In the genomic region with DNA sequence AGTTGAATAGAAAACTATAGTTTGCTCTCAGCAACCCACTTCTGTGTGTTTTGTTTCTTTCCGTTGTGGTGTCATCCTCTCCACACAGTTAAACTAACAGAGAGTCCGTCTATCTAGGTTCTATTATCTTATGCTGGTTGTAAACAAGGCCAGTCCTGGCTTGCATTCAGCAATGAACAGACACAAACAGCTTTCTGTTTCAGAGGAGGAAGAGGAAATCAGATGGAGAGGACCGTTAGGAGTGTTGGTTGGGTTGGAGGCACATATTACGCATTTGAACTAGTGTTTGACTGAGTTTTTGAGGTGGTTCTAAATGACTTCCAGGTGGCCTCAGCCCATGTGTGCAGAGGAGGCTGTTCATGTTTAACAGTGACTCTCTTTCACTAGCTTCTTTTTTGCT, we compare ENCODE assay signal across 14 cellular contexts.
DNase-seq lines count a peak whose midpoint lies in the region; ATAC-seq and TF ChIP-seq lines count a peak whose summit lies in the region.
"Had no signal": no experiment of that assay in that cellular context is flagged by ENCODE, and none has a peak within 500 bp of the region (broad histone marks: within the 10 kb centered on the region; RNA-seq: fewer than 3 reads in every experiment).

No MANE protein-coding gene starts in this region.

- ATAC-seq in activated naive CD8-positive, alpha-beta T cell treated with anti-CD3 and anti-CD28 coated beads, Interleukin-2, amount 10 ng/mL, durations not matched to agents 7 days and 5 days (ENCODE audit: low read depth), result peak; percentile 77
- peak; percentile 85 for ATAC-seq in sciatic nerve

- no peak overlapping the region for H3K27ac ChIP-seq in SK-N-SH (ENCODE audit: low read depth in 2 of 2, low read length in 1 of 2)
- no peak overlapping the region for H3K27ac ChIP-seq in WERI-Rb-1

- peak overlapping the region; percentile 80 for H3K27ac Mint-ChIP-seq in activated naive CD8-positive, alpha-beta T cell treated with anti-CD3 and anti-CD28 coated beads, Interleukin-2, amount 10 ng/mL, durations not matched to agents 7 days and 5 days
- H3K27ac Mint-ChIP-seq: memory B cell had no signal

- TF ChIP-seq CTCF in SK-N-SH (IDR thresholded peaks at IDR 0.05) (no peak), WERI-Rb-1 (IDR thresholded peaks at IDR 0.05; ENCODE audit: low read depth, low read length) (no peak)

- H2AFZ ChIP-seq in SK-N-SH (ENCODE audit: low read depth), result no peak overlapping the region

- CTCF ChIA-PET in SK-N-SH (lab: Yijun Ruan, JAX), result interaction anchor here (0.9 to 3.3 kb wide), 4 partner anchors 9 to 131 kb away, joined by 3 to 12 read pairs (median 4); no protein-coding TSS in a partner anchor

- no peaks in the 10 kb centered on the region; a peak in 1 of 4 replicates for H3K4me1 ChIP-seq in SK-N-SH (ENCODE audit: control insufficient read depth in 1 of 2, insufficient read depth in 2 of 2, low read depth in 1 of 2, low read length in 1 of 2)

- H3K4me2 ChIP-seq in SK-N-SH, result no peak overlapping the region

- 82% methylated on average over 4 of the region's 4 CpGs for WGBS in SK-N-SH (ENCODE audit: low lambda C conversion rate)

- no peaks in the 10 kb centered on the region for H3F3A ChIP-seq in SK-N-SH (replicated peaks; ENCODE audit: insufficient read depth)

- peaks cover 5% of the 10 kb centered on the region for H3K9me3 Mint-ChIP-seq in activated naive CD8-positive, alpha-beta T cell treated with anti-CD3 and anti-CD28 coated beads, Interleukin-2, amount 10 ng/mL, durations not matched to agents 7 days and 5 days

- intact Hi-C loops in sciatic nerve (cut with DNase I), result no loop called here

- H3K4me3 ChIP-seq in SK-N-SH (ENCODE audit: low read depth in 2 of 2, low read length in 1 of 2) (no peak overlapping the region), WERI-Rb-1 (ENCODE audit: low read depth, low read length) (no peak overlapping the region)

- TF ChIP-seq RAD21 in SK-N-SH (IDR thresholded peaks at IDR 0.05; ENCODE audit: low read length), result no peak

- no peaks in the 10 kb centered on the region for H4K20me1 ChIP-seq in SK-N-SH (ENCODE audit: insufficient read depth)

- H3K36me3 Mint-ChIP-seq in activated naive CD8-positive, alpha-beta T cell treated with anti-CD3 and anti-CD28 coated beads, Interleukin-2, amount 10 ng/mL, durations not matched to agents 7 days and 5 days, result peaks cover 51% of the 10 kb centered on the region

- H3K27me3 ChIP-seq in SK-N-SH (ENCODE audit: insufficient read depth) (no peaks in the 10 kb centered on the region), WERI-Rb-1 (ENCODE audit: insufficient read depth, low read depth, severe bottlenecking) (no peaks in the 10 kb centered on the region)
- H3K27me3 ChIP-seq: heart left ventricle had no signal

- no peak overlapping the region for H3K9ac ChIP-seq in SK-N-SH

- DNase-seq in NCI-H345 (lab: John Stamatoyannopoulos, UW), result peak; percentile 29
- DNase-seq in NCI-H345 treated with DMSO at 0.1 percent for 48 hours (lab: John Stamatoyannopoulos, UW; ENCODE audit: unreplicated experiment), result no peak
- peak; percentile 13 for DNase-seq in NCI-H2196 (lab: John Stamatoyannopoulos, UW; ENCODE audit: unreplicated experiment)
- DNase-seq in activated naive CD8-positive, alpha-beta T cell treated with anti-CD3 and anti-CD28 coated beads, Interleukin-2, amount 10 ng/mL, durations not matched to agents 7 days and 5 days, result no peak
- DNase-seq in sciatic nerve (ENCODE audit: low spot score), result no peak
- no peak for DNase-seq in SK-N-SH
- DNase-seq in WERI-Rb-1, result no peak
- DNase-seq in NCI-H2081 treated with DMSO at 0.1 percent for 48 hours (lab: John Stamatoyannopoulos, UW), result no peak
- DNase-seq: 8988T, activated gamma-delta T cell, EL, heart left ventricle, NCI-H524 treated with DMSO at 0.1 percent for 48 hours had no signal

- POLR2A ChIA-PET in activated naive CD8-positive, alpha-beta T cell treated with anti-CD3 and anti-CD28 coated beads, Interleukin-2, amount 10 ng/mL, durations not matched to agents 7 days and 5 days (lab: Charles Lee), result no interaction called here
- POLR2A ChIA-PET in SK-N-SH (lab: Yijun Ruan, JAX), result no interaction called here

- peak overlapping the region; percentile 31 for H3K4me3 Mint-ChIP-seq in activated naive CD8-positive, alpha-beta T cell treated with anti-CD3 and anti-CD28 coated beads, Interleukin-2, amount 10 ng/mL, durations not matched to agents 7 days and 5 days
- H3K4me3 Mint-ChIP-seq: memory B cell had no signal

- no peaks in the 10 kb centered on the region; the same call in 1 of the 2 replicates for H3K9me3 ChIP-seq in SK-N-SH
- peaks cover 3% of the 10 kb centered on the region for H3K9me3 ChIP-seq in WERI-Rb-1 (ENCODE audit: severe bottlenecking)

- no peak for TF ChIP-seq EP300 in SK-N-SH (IDR thresholded peaks at IDR 0.05; ENCODE audit: borderline replicate concordance in 1 of 2, low read depth in 1 of 2, low read length in 1 of 2)

- no peaks in the 10 kb centered on the region for H3K27me3 Mint-ChIP-seq in activated naive CD8-positive, alpha-beta T cell treated with anti-CD3 and anti-CD28 coated beads, Interleukin-2, amount 10 ng/mL, durations not matched to agents 7 days and 5 days

- H3K79me2 ChIP-seq in SK-N-SH (ENCODE audit: insufficient read depth), result no peaks in the 10 kb centered on the region

- H3K36me3 ChIP-seq in SK-N-SH (replicated peaks in 1 of 2; ENCODE audit: control insufficient read depth in 1 of 2, insufficient read depth in 2 of 2, low read length in 1 of 2) (peaks cover 0 to 3% of the 10 kb centered on the region in 2 experiments), WERI-Rb-1 (no peaks in the 10 kb centered on the region)

- peaks cover 11% of the 10 kb centered on the region for H3K4me1 Mint-ChIP-seq in activated naive CD8-positive, alpha-beta T cell treated with anti-CD3 and anti-CD28 coated beads, Interleukin-2, amount 10 ng/mL, durations not matched to agents 7 days and 5 days

- H3K9me2 ChIP-seq in SK-N-SH, result no peaks in the 10 kb centered on the region

TF ChIP-seq in SK-N-SH, 30 proteins besides CTCF, POLR2A, EP300 and RAD21:
- no peak for TF ChIP-seq NFIC (IDR thresholded peaks at IDR 0.05; ENCODE audit: borderline replicate concordance)
- TF ChIP-seq EZH2phosphoT487 (IDR thresholded peaks at IDR 0.05; ENCODE audit: borderline replicate concordance, low read depth), result no peak
- no peak for TF ChIP-seq ELF1 (IDR thresholded peaks at IDR 0.05)
- TF ChIP-seq FOXJ3 (CRISPR knock-in tag; IDR thresholded peaks at IDR 0.05), result no peak
- TF ChIP-seq RFX5 (IDR thresholded peaks at IDR 0.05; ENCODE audit: low read length), result no peak
- no peak for TF ChIP-seq FOXM1 (IDR thresholded peaks at IDR 0.05; ENCODE audit: low read depth)
- TF ChIP-seq, protein P1, sequence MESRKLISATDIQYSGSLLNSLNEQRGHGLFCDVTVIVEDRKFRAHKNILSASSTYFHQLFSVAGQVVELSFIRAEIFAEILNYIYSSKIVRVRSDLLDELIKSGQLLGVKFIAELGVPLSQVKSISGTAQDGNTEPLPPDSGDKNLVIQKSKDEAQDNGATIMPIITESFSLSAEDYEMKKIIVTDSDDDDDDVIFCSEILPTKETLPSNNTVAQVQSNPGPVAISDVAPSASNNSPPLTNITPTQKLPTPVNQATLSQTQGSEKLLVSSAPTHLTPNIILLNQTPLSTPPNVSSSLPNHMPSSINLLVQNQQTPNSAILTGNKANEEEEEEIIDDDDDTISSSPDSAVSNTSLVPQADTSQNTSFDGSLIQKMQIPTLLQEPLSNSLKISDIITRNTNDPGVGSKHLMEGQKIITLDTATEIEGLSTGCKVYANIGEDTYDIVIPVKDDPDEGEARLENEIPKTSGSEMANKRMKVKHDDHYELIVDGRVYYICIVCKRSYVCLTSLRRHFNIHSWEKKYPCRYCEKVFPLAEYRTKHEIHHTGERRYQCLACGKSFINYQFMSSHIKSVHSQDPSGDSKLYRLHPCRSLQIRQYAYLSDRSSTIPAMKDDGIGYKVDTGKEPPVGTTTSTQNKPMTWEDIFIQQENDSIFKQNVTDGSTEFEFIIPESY (IDR thresholded peaks at IDR 0.05; ENCODE audit: borderline replicate concordance, low read depth), result no peak
- no peak for TF ChIP-seq SMC3 (IDR thresholded peaks at IDR 0.05; ENCODE audit: low read depth, low read length)
- TF ChIP-seq, protein P2, sequence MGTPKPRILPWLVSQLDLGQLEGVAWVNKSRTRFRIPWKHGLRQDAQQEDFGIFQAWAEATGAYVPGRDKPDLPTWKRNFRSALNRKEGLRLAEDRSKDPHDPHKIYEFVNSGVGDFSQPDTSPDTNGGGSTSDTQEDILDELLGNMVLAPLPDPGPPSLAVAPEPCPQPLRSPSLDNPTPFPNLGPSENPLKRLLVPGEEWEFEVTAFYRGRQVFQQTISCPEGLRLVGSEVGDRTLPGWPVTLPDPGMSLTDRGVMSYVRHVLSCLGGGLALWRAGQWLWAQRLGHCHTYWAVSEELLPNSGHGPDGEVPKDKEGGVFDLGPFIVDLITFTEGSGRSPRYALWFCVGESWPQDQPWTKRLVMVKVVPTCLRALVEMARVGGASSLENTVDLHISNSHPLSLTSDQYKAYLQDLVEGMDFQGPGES (IDR thresholded peaks at IDR 0.05; ENCODE audit: low read depth, low read length), result no peak
- TF ChIP-seq TEAD4 (IDR thresholded peaks at IDR 0.05; ENCODE audit: borderline replicate concordance, insufficient read depth), result no peak
- TF ChIP-seq CHD2 (IDR thresholded peaks at IDR 0.05; ENCODE audit: low read length, partially characterized antibody), result no peak
- TF ChIP-seq RXRA (IDR thresholded peaks at IDR 0.05; ENCODE audit: borderline replicate concordance, low read depth), result no peak
- no peak for TF ChIP-seq MEF2A (IDR thresholded peaks at IDR 0.05; ENCODE audit: borderline replicate concordance, low read depth)
- TF ChIP-seq MXI1 (IDR thresholded peaks at IDR 0.05; ENCODE audit: low read depth, low read length), result no peak
- no peak for TF ChIP-seq JUND (IDR thresholded peaks at IDR 0.05)
- TF ChIP-seq, protein P3, sequence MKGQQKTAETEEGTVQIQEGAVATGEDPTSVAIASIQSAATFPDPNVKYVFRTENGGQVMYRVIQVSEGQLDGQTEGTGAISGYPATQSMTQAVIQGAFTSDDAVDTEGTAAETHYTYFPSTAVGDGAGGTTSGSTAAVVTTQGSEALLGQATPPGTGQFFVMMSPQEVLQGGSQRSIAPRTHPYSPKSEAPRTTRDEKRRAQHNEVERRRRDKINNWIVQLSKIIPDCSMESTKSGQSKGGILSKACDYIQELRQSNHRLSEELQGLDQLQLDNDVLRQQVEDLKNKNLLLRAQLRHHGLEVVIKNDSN (IDR thresholded peaks at IDR 0.05; ENCODE audit: borderline replicate concordance, low read depth), result no peak

Comparison
In these comparisons a context has a peak if more than half of its experiments do, and no peak if none do; other contexts are left out.
1. DNase-seq: peak in NCI-H345 (single experiment) and NCI-H2196 (single experiment); none in NCI-H345 treated with DMSO at 0.1 percent for 48 hours (single experiment), activated naive CD8-positive, alpha-beta T cell treated with anti-CD3 and anti-CD28 coated beads, Interleukin-2, amount 10 ng/mL, durations not matched to agents 7 days and 5 days (single experiment), sciatic nerve (single experiment), SK-N-SH (single experiment), WERI-Rb-1 (single experiment) and NCI-H2081 treated with DMSO at 0.1 percent for 48 hours (single experiment).